Comparison of ENCODE assay signal across 24 cellular contexts in genomic region chr7:91062713-91063112, GRCh38.
DNase-seq lines count a peak whose midpoint lies in the region; ATAC-seq and TF ChIP-seq lines count a peak whose summit lies in the region.
"Had no signal": no experiment of that assay in that cellular context is flagged by ENCODE, and none has a peak within 500 bp of the region (broad histone marks: within the 10 kb centered on the region; RNA-seq: fewer than 3 reads in every experiment).

No MANE protein-coding gene starts in this region.

- H3K9me3 ChIP-seq in left lung, result no peaks in the 10 kb centered on the region
- H3K9me3 ChIP-seq in upper lobe of right lung, result no peaks in the 10 kb centered on the region
- H3K9me3 ChIP-seq: BE2C, BLaER1 had no signal

- TF ChIP-seq CTCF in left lung (IDR thresholded peaks at IDR 0.05) (no peak), upper lobe of right lung (IDR thresholded peaks at IDR 0.05) (no peak)

- H3K4me3 Mint-ChIP-seq in memory B cell, result no peak overlapping the region
- H3K4me3 Mint-ChIP-seq: CD14-positive monocyte; CD4-positive, alpha-beta memory T cell; CD4-positive, CD25-positive, alpha-beta regulatory T cell; CD8-positive, alpha-beta memory T cell had no signal

- H3K4me3 ChIP-seq in left lung, result no peak overlapping the region
- no peak overlapping the region for H3K4me3 ChIP-seq in upper lobe of right lung
- H3K4me3 ChIP-seq: BLaER1, GM12878 had no signal

- H3K36me3 ChIP-seq in left lung (no peaks in the 10 kb centered on the region), upper lobe of right lung (no peaks in the 10 kb centered on the region)
- H3K36me3 ChIP-seq: BE2C, BLaER1 had no signal

- peak overlapping the region; percentile 68 for H3K27ac Mint-ChIP-seq in memory B cell
- H3K27ac Mint-ChIP-seq: CD4-positive, alpha-beta memory T cell; CD4-positive, CD25-positive, alpha-beta regulatory T cell; CD8-positive, alpha-beta memory T cell had no signal

- H3K9me3 Mint-ChIP-seq in memory B cell, result no peaks in the 10 kb centered on the region

- intact Hi-C loops in left lung (cut with DNase I) (no loop called here), upper lobe of right lung (cut with DNase I) (no loop called here)

- H3K36me3 Mint-ChIP-seq in memory B cell, result peaks cover 30% of the 10 kb centered on the region
- H3K36me3 Mint-ChIP-seq: CD14-positive monocyte; CD4-positive, alpha-beta memory T cell; CD4-positive, CD25-positive, alpha-beta regulatory T cell; CD8-positive, alpha-beta memory T cell had no signal

- H3K27ac ChIP-seq in left lung (no peak overlapping the region), upper lobe of right lung (no peak overlapping the region)
- H3K27ac ChIP-seq: BLaER1 had no signal

- H3K4me1 ChIP-seq in left lung, result no peaks in the 10 kb centered on the region
- no peaks in the 10 kb centered on the region for H3K4me1 ChIP-seq in upper lobe of right lung
- H3K4me1 ChIP-seq: BE2C had no signal

- peak; percentile 21 for ATAC-seq in left lung
- no peak for ATAC-seq in memory B cell (ENCODE audit: low read depth)
- peak; percentile 67 for ATAC-seq in upper lobe of right lung
- ATAC-seq in GM21737 (IDR thresholded peaks at IDR 0.05; ENCODE audit: unreplicated experiment), result no peak
- ATAC-seq in GM21447 (IDR thresholded peaks at IDR 0.05; ENCODE audit: unreplicated experiment), result no peak
- ATAC-seq: GM12878 had no signal

- no peaks in the 10 kb centered on the region for H3K27me3 Mint-ChIP-seq in memory B cell
- H3K27me3 Mint-ChIP-seq: CD4-positive, alpha-beta memory T cell; CD4-positive, CD25-positive, alpha-beta regulatory T cell had no signal

- peaks cover 30% of the 10 kb centered on the region for H3K4me1 Mint-ChIP-seq in memory B cell
- H3K4me1 Mint-ChIP-seq: CD14-positive monocyte; CD4-positive, alpha-beta memory T cell; CD4-positive, CD25-positive, alpha-beta regulatory T cell; CD8-positive, alpha-beta memory T cell had no signal

- DNase-seq in left lung, result no peak
- DNase-seq in memory B cell (ENCODE audit: low spot score in 2 of 2), result no peak
- no peak for DNase-seq in upper lobe of right lung
- DNase-seq in T1000 (lab: John Stamatoyannopoulos, UW), result no peak
- DNase-seq: 8988T; ACHN; BE2C; C1 segment of cervical spinal cord; CD4-positive, alpha-beta memory T cell; CD4-positive, CD25-positive, alpha-beta regulatory T cell; CD8-positive, alpha-beta memory T cell; COR-L47; DMS 273 treated with DMSO at 0.1 percent for 48 hours; DMS153; DMS53; DMS79; DND-41; EL; GDM1 had no signal

- H3K27me3 ChIP-seq in left lung (no peaks in the 10 kb centered on the region), upper lobe of right lung (no peaks in the 10 kb centered on the region)
- H3K27me3 ChIP-seq: BE2C, BLaER1 had no signal

Comparison
In these comparisons a context has a peak if more than half of its experiments do, and no peak if none do; other contexts are left out.
1. ATAC-seq: peak in left lung (single experiment) and upper lobe of right lung (single experiment); none in memory B cell (single experiment), GM21737 (single experiment) and GM21447 (single experiment).